ENCODE assay signal across 18 cellular contexts in genomic region chr7:112031689-112032088, GRCh38.
DNase-seq lines count a peak whose midpoint lies in the region; ATAC-seq, FAIRE-seq and TF ChIP-seq lines count a peak whose summit lies in the region.
"Had no signal": no experiment of that assay in that cellular context is flagged by ENCODE, and none has a peak within 500 bp of the region (broad histone marks: within the 10 kb centered on the region; RNA-seq: fewer than 3 reads in every experiment).

No MANE protein-coding gene starts in this region.

- H3K4me3 ChIP-seq in liver (ENCODE audit: low read depth in 1 of 3, low read length in 3 of 3): no peak overlapping the region
- H3K4me3 ChIP-seq in HepG2 (replicated peaks in 1 of 3; ENCODE audit: insufficient read depth in 1 of 3, low read depth in 2 of 3, low read length in 3 of 3): no peak overlapping the region
- H3K4me3 ChIP-seq: GM12878, GM23248 had no signal

- no peak overlapping the region for H2AFZ ChIP-seq in HepG2 (ENCODE audit: low read length)
- H2AFZ ChIP-seq: GM23248 had no signal

- no peak for DNase-seq in HepG2 (ENCODE audit: low spot score)
- peak; percentile 14 for DNase-seq in NCI-H2227 (lab: John Stamatoyannopoulos, UW; ENCODE audit: unreplicated experiment)
- DNase-seq in left lobe of liver (ENCODE audit: low spot score): no peak
- DNase-seq in G401 (ENCODE audit: low spot score): no peak
- DNase-seq: C1 segment of cervical spinal cord; Calu3; CD4-positive, alpha-beta memory T cell; COR-L47; DMS153; DND-41; GDM1; GM23248; H9 had no signal

- POLR2A ChIA-PET in HepG2 (lab: Yijun Ruan, JAX): no interaction called here

- no peak for TF ChIP-seq CTCF in liver (IDR thresholded peaks at IDR 0.05; ENCODE audit: low read depth, low read length, missing input control)
- no peak for TF ChIP-seq CTCF in HepG2 (CRISPR knock-in tag; IDR thresholded peaks at IDR 0.05)

- no peak for TF ChIP-seq RAD21 in liver (IDR thresholded peaks at IDR 0.05)
- no peak for TF ChIP-seq RAD21 in HepG2 (CRISPR knock-in tag; IDR thresholded peaks at IDR 0.05)

- peaks cover 0 to 5% (median under 1%) of the 10 kb centered on the region in 4 donors for H3K4me1 ChIP-seq in liver (ENCODE audit: control insufficient read depth in 4 of 4, insufficient read depth in 4 of 4, low read length in 3 of 4)
- H3K4me1 ChIP-seq in HepG2 (ENCODE audit: insufficient read depth, low read length): peaks cover 14% of the 10 kb centered on the region

- no peak overlapping the region for H3K4me2 ChIP-seq in HepG2 (ENCODE audit: low read depth, low read length)

- H4K20me1 ChIP-seq in HepG2 (ENCODE audit: insufficient read depth, low read length): 0 out of 2 replicates have a peak, but pooled peaks cover 4% of the 10 kb centered on the region

- no peak for TF ChIP-seq EP300 in HepG2 (IDR thresholded peaks at IDR 0.05; ENCODE audit: low read depth in 2 of 2, low read length in 2 of 2)
- TF ChIP-seq EP300 in HepG2 (CRISPR knock-in tag; IDR thresholded peaks at IDR 0.05; ENCODE audit: borderline replicate concordance): no peak

- H3K27ac ChIP-seq in liver (ENCODE audit: low read depth in 1 of 2, low read length in 2 of 2) (no peak overlapping the region), HepG2 (ENCODE audit: extremely low read length, insufficient read depth, low read length) (no peak overlapping the region)
- H3K27ac ChIP-seq: GM23248 had no signal

- in situ Hi-C loops in HepG2 (cut with HindIII; ENCODE audit: extremely low pct_ligation_motif_present, low pct_unique_long_range_greater_than_20kb): no loop called here
- in situ Hi-C loops in G401 (cut with HindIII; ENCODE audit: low sequenced_read_pairs): no loop called here

- H3K27me3 ChIP-seq in liver (ENCODE audit: control insufficient read depth in 4 of 4, insufficient read depth in 4 of 4, low read length in 3 of 4) (no peaks in the 10 kb centered on the region), HepG2 (ENCODE audit: control insufficient read depth in 1 of 2, insufficient read depth in 2 of 2, low read length in 2 of 2) (no peaks in the 10 kb centered on the region)

- no peaks in the 10 kb centered on the region for H3K9me3 ChIP-seq in liver (ENCODE audit: control insufficient read depth in 4 of 4, low read length in 3 of 4)
- no peaks in the 10 kb centered on the region for H3K9me3 ChIP-seq in HepG2 (ENCODE audit: low read length)

- 59% methylated on average over 5 of the region's 5 CpGs for WGBS in liver
- 75% methylated on average over 5 of the region's 5 CpGs for WGBS in HepG2 (ENCODE audit: low lambda C conversion rate)

- FAIRE-seq in HepG2 (lab: Jason Lieb, UNC): no peak
- FAIRE-seq: GM12878, GM19239 had no signal

- CTCF ChIA-PET in HepG2 (lab: Yijun Ruan, JAX; ENCODE audit: low intra/inter-chr PET ratio, low total read pairs): no interaction called here

- no peak for ATAC-seq in HepG2
- ATAC-seq in left lobe of liver: peak; percentile 15
- ATAC-seq in HG02623 (IDR thresholded peaks at IDR 0.05; ENCODE audit: unreplicated experiment): no peak
- ATAC-seq: GM12878, HCT116 had no signal

- H3K9ac ChIP-seq in liver (ENCODE audit: low read depth in 1 of 2, low read length in 2 of 2) (no peak overlapping the region), HepG2 (ENCODE audit: insufficient read depth, low read depth, low read length) (no peak overlapping the region)
- H3K9ac ChIP-seq: GM23248 had no signal

- intact Hi-C loops in HepG2 (cut with micrococcal nuclease; ENCODE audit: unreplicated experiment): no loop called here

- no peaks in the 10 kb centered on the region for H3K79me2 ChIP-seq in HepG2 (ENCODE audit: insufficient read depth, low read length)

- BruUV-seq in HepG2 (replicated peaks; lab: Mats Ljungman, UMichigan): no TSS peak

- H3K36me3 ChIP-seq in liver (ENCODE audit: control insufficient read depth in 4 of 4, insufficient read depth in 3 of 4, low read depth in 1 of 4, low read length in 3 of 4): no peaks in the 10 kb centered on the region
- no peaks in the 10 kb centered on the region for H3K36me3 ChIP-seq in HepG2 (replicated peaks in 1 of 2; ENCODE audit: control insufficient read depth in 1 of 2, insufficient read depth in 2 of 2, low read length in 2 of 2)

- TF ChIP-seq POLR2A in HepG2 (IDR thresholded peaks at IDR 0.05; ENCODE audit: insufficient read depth in 1 of 2, low read depth in 2 of 2, low read length in 2 of 2): no peak

TF ChIP-seq in liver, 16 proteins besides CTCF, POLR2A, EP300 and RAD21 (continues in another document):
- no peak for TF ChIP-seq HNF4G (IDR thresholded peaks at IDR 0.05)
- TF ChIP-seq FOXA1 (IDR thresholded peaks at IDR 0.05): no peak
- no peak for TF ChIP-seq NR2F2 (IDR thresholded peaks at IDR 0.05)
- TF ChIP-seq, protein P1, sequence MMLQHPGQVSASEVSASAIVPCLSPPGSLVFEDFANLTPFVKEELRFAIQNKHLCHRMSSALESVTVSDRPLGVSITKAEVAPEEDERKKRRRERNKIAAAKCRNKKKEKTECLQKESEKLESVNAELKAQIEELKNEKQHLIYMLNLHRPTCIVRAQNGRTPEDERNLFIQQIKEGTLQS (IDR thresholded peaks at IDR 0.05): no peak
- no peak for TF ChIP-seq YY1 (IDR thresholded peaks at IDR 0.05)
- TF ChIP-seq, protein P2, sequence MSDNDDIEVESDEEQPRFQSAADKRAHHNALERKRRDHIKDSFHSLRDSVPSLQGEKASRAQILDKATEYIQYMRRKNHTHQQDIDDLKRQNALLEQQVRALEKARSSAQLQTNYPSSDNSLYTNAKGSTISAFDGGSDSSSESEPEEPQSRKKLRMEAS (IDR thresholded peaks at IDR 0.05): no peak
- TF ChIP-seq JUND (IDR thresholded peaks at IDR 0.05): no peak
- no peak for TF ChIP-seq TAF1 (conservative IDR thresholded peaks at IDR 0.05)
- TF ChIP-seq GABPA (IDR thresholded peaks at IDR 0.05 in 1 of 2, conservative IDR thresholded peaks at IDR 0.05 in 1 of 2): no peak

TF ChIP-seq in HepG2, 621 proteins besides CTCF, POLR2A, EP300 and RAD21:
- no peak for TF ChIP-seq ZNF484 (CRISPR knock-in tag; IDR thresholded peaks at IDR 0.05; ENCODE audit: borderline replicate concordance, low read depth)
